In genomic region chr4:48490680-48491513, GRCh38 we compare ENCODE assay signal across 13 cellular contexts. TPM values are rescaled to one million over a fixed set of nuclear protein-coding genes. Genes with fewer than 3 reads are reported as not detected.
DNase-seq lines count a peak whose midpoint lies in the region; ATAC-seq and TF ChIP-seq lines count a peak whose summit lies in the region.
"Had no signal": no experiment of that assay in that cellular context is flagged by ENCODE, and none has a peak within 500 bp of the region (broad histone marks: within the 10 kb centered on the region; RNA-seq: fewer than 3 reads in every experiment).

No MANE protein-coding gene starts in this region.

- DNase-seq in activated naive CD8-positive, alpha-beta T cell treated with anti-CD3 and anti-CD28 coated beads for 36 hours: no peak
- DNase-seq in effector memory CD8-positive, alpha-beta T cell: no peak
- DNase-seq in mesothelial cell of epicardium (ENCODE audit: low spot score in 2 of 2, unreplicated experiment in 2 of 2) (no peak), NCI-H2107 treated with DMSO at 0.1 percent for 48 hours (lab: John Stamatoyannopoulos, UW; ENCODE audit: unreplicated experiment) (no peak)
- DNase-seq: GDM1, NCI-H1694, T1000 had no signal

- H3K4me1 Mint-ChIP-seq in activated naive CD8-positive, alpha-beta T cell (ENCODE audit: low read depth): no peaks in the 10 kb centered on the region
- H3K4me1 Mint-ChIP-seq in activated naive CD8-positive, alpha-beta T cell treated with anti-CD3 and anti-CD28 coated beads for 36 hours: no peaks in the 10 kb centered on the region
- H3K4me1 Mint-ChIP-seq in effector memory CD8-positive, alpha-beta T cell (ENCODE audit: low read depth in 2 of 2): peaks cover 0 to 2% of the 10 kb centered on the region in 2 donors
- peaks cover 20% of the 10 kb centered on the region for H3K4me1 Mint-ChIP-seq in mesothelial cell of epicardium

- peaks cover 9% of the 10 kb centered on the region for H3K4me1 ChIP-seq in thymus (ENCODE audit: control insufficient read depth, insufficient read depth, low read length)

- peak overlapping the region; percentile 27 for H3K4me3 Mint-ChIP-seq in activated naive CD8-positive, alpha-beta T cell
- no peak overlapping the region for H3K4me3 Mint-ChIP-seq in activated naive CD8-positive, alpha-beta T cell treated with anti-CD3 and anti-CD28 coated beads for 36 hours
- no peak overlapping the region for H3K4me3 Mint-ChIP-seq in effector memory CD8-positive, alpha-beta T cell
- H3K4me3 Mint-ChIP-seq in mesothelial cell of epicardium: peak overlapping the region; percentile 15

- peaks cover 41% of the 10 kb centered on the region for H3K27me3 ChIP-seq in thymus (ENCODE audit: control insufficient read depth, insufficient read depth)

- H3K27ac ChIP-seq in thymus (ENCODE audit: low read depth): no peak overlapping the region

- TF ChIP-seq CTCF in mesothelial cell of epicardium (IDR thresholded peaks at IDR 0.05; ENCODE audit: unreplicated experiment): no peak

- no peaks in the 10 kb centered on the region for H3K9me3 Mint-ChIP-seq in activated naive CD8-positive, alpha-beta T cell (ENCODE audit: low read depth)
- no peaks in the 10 kb centered on the region for H3K9me3 Mint-ChIP-seq in activated naive CD8-positive, alpha-beta T cell treated with anti-CD3 and anti-CD28 coated beads for 36 hours
- no peaks in the 10 kb centered on the region for H3K9me3 Mint-ChIP-seq in effector memory CD8-positive, alpha-beta T cell
- no peaks in the 10 kb centered on the region for H3K9me3 Mint-ChIP-seq in mesothelial cell of epicardium

- H3K4me3 ChIP-seq in thymus (ENCODE audit: low read length): peak overlapping the region; percentile 37

- peak; percentile 35 for ATAC-seq in effector memory CD8-positive, alpha-beta T cell (replicated peaks)
- ATAC-seq in GM19395 (IDR thresholded peaks at IDR 0.05; ENCODE audit: unreplicated experiment) (no peak), GM18502 (IDR thresholded peaks at IDR 0.05; ENCODE audit: poor library complexity, unreplicated experiment) (no peak)

- H3K36me3 ChIP-seq in thymus (ENCODE audit: control insufficient read depth, insufficient read depth): no peaks in the 10 kb centered on the region

- WGBS in thymus: 15% methylated on average over 104 of the region's 104 CpGs

- peaks cover 1% of the 10 kb centered on the region for H3K9me3 ChIP-seq in thymus (ENCODE audit: control insufficient read depth)

- H3K36me3 Mint-ChIP-seq in activated naive CD8-positive, alpha-beta T cell: no peaks in the 10 kb centered on the region
- no peaks in the 10 kb centered on the region for H3K36me3 Mint-ChIP-seq in activated naive CD8-positive, alpha-beta T cell treated with anti-CD3 and anti-CD28 coated beads for 36 hours
- peaks cover 14% of the 10 kb centered on the region for H3K36me3 Mint-ChIP-seq in effector memory CD8-positive, alpha-beta T cell (ENCODE audit: insufficient read depth)
- peaks cover 13% of the 10 kb centered on the region for H3K36me3 Mint-ChIP-seq in mesothelial cell of epicardium

- H3K27ac Mint-ChIP-seq in activated naive CD8-positive, alpha-beta T cell: no peak overlapping the region
- H3K27ac Mint-ChIP-seq in activated naive CD8-positive, alpha-beta T cell treated with anti-CD3 and anti-CD28 coated beads for 36 hours: no peak overlapping the region
- no peak overlapping the region for H3K27ac Mint-ChIP-seq in effector memory CD8-positive, alpha-beta T cell
- H3K27ac Mint-ChIP-seq in mesothelial cell of epicardium: peak overlapping the region; percentile 87

- H3K27me3 Mint-ChIP-seq in activated naive CD8-positive, alpha-beta T cell: peaks cover 20% of the 10 kb centered on the region
- H3K27me3 Mint-ChIP-seq in activated naive CD8-positive, alpha-beta T cell treated with anti-CD3 and anti-CD28 coated beads for 36 hours: peaks cover 44% of the 10 kb centered on the region
- peaks cover 33 to 51% of the 10 kb centered on the region in 2 donors for H3K27me3 Mint-ChIP-seq in effector memory CD8-positive, alpha-beta T cell
- H3K27me3 Mint-ChIP-seq in mesothelial cell of epicardium (ENCODE audit: low read depth): peaks cover 42% of the 10 kb centered on the region

RNA-seq across cellular contexts. Expression of gene ZAR1, which starts 0.8 kb away (rescaled TPM):
- total RNA-seq in activated naive CD8-positive, alpha-beta T cell treated with anti-CD3 and anti-CD28 coated beads for 36 hours: not detected
- total RNA-seq in mesothelial cell of epicardium: 2.3 to 3.1 TPM (median 3.1 TPM) in 3 replicates
- polyA plus RNA-seq in thymus: 0.02 TPM
- total RNA-seq: dermis microvascular lymphatic vessel endothelial cell had no signal
- polyA plus RNA-seq: AG04450 had no signal

RNA-seq across cellular contexts. Expression of gene SLC10A4, which starts 7.8 kb away (rescaled TPM):
- not detected for total RNA-seq in activated naive CD8-positive, alpha-beta T cell treated with anti-CD3 and anti-CD28 coated beads for 36 hours
- total RNA-seq in mesothelial cell of epicardium: 9.9 to 11.2 TPM (median 10.1 TPM) in 3 replicates
- 0.39 TPM for polyA plus RNA-seq in thymus
- polyA plus RNA-seq: AG04450 had no signal

Comparison
In these comparisons a context has a peak if more than half of its experiments do, and no peak if none do; other contexts are left out.
1. H3K4me3 Mint-ChIP-seq: peak in activated naive CD8-positive, alpha-beta T cell (single experiment) and mesothelial cell of epicardium (single experiment); none in activated naive CD8-positive, alpha-beta T cell treated with anti-CD3 and anti-CD28 coated beads for 36 hours (single experiment) and effector memory CD8-positive, alpha-beta T cell (0 of 2).
2. RNA of gene SLC10A4, which starts 7.8 kb away (total RNA-seq): 9.9 to 11.2 TPM in mesothelial cell of epicardium; not detected in activated naive CD8-positive, alpha-beta T cell treated with anti-CD3 and anti-CD28 coated beads for 36 hours; every median in the first group is over 10 times any median in the second.